1 cellular context compared by ENCODE assay signal in the genomic region with DNA sequence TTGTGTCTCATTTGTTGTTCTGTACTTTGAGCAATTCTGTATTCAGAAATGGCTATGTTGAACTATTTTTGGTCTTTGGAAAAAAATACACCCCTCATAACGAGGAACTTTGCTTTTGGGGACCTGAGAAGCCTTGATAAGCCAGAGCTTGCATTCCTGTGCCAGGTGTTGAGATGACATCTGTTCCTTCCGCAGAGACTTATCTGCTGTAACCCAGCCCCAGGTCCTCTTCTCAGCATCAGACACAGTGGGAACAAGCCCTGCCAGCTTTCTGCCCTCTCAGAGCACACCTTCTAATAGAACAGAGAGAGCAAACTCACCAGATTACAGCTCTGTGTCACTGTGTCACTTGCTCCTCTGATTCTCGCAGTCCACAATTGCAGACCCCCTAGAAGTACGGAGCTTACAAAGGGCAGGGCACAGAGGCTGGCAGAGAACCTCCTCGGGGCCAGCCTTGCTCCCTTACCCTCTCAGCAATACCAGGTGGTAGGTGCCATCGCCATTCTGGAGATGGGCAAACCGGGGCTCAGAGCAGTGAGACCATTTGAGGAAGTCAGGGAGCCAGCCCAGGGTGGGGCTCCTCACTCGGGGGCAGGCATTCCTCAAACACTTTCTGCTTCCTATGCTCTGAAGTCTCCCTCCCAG.
TF ChIP-seq lines count a peak whose summit lies in the region.

No MANE protein-coding gene starts in this region.

TF ChIP-seq in K562, 482 proteins besides CTCF, POLR2A, EP300 and RAD21 (continued from another document):
- TF ChIP-seq, protein P1, sequence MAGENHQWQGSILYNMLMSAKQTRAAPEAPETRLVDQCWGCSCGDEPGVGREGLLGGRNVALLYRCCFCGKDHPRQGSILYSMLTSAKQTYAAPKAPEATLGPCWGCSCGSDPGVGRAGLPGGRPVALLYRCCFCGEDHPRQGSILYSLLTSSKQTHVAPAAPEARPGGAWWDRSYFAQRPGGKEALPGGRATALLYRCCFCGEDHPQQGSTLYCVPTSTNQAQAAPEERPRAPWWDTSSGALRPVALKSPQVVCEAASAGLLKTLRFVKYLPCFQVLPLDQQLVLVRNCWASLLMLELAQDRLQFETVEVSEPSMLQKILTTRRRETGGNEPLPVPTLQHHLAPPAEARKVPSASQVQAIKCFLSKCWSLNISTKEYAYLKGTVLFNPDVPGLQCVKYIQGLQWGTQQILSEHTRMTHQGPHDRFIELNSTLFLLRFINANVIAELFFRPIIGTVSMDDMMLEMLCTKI (IDR thresholded peaks at IDR 0.05; ENCODE audit: partially characterized antibody): no peak
- TF ChIP-seq CBFA2T3 (IDR thresholded peaks at IDR 0.05) (peak; percentile 36; the same call in 1 of the 2 replicates), GABPA (tag; conservative IDR thresholded peaks at IDR 0.05; ENCODE audit: low read depth) (no peak), ZNF143 (CRISPR knock-in tag; IDR thresholded peaks at IDR 0.05) (no peak), ZNF696 (CRISPR knock-in tag; conservative IDR thresholded peaks at IDR 0.05) (no peak)
- TF ChIP-seq, protein P2, sequence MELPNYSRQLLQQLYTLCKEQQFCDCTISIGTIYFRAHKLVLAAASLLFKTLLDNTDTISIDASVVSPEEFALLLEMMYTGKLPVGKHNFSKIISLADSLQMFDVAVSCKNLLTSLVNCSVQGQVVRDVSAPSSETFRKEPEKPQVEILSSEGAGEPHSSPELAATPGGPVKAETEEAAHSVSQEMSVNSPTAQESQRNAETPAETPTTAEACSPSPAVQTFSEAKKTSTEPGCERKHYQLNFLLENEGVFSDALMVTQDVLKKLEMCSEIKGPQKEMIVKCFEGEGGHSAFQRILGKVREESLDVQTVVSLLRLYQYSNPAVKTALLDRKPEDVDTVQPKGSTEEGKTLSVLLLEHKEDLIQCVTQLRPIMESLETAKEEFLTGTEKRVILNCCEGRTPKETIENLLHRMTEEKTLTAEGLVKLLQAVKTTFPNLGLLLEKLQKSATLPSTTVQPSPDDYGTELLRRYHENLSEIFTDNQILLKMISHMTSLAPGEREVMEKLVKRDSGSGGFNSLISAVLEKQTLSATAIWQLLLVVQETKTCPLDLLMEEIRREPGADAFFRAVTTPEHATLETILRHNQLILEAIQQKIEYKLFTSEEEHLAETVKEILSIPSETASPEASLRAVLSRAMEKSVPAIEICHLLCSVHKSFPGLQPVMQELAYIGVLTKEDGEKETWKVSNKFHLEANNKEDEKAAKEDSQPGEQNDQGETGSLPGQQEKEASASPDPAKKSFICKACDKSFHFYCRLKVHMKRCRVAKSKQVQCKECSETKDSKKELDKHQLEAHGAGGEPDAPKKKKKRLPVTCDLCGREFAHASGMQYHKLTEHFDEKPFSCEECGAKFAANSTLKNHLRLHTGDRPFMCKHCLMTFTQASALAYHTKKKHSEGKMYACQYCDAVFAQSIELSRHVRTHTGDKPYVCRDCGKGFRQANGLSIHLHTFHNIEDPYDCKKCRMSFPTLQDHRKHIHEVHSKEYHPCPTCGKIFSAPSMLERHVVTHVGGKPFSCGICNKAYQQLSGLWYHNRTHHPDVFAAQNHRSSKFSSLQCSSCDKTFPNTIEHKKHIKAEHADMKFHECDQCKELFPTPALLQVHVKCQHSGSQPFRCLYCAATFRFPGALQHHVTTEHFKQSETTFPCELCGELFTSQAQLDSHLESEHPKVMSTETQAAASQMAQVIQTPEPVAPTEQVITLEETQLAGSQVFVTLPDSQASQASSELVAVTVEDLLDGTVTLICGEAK (IDR thresholded peaks at IDR 0.05): no peak
- TF ChIP-seq, protein P2 (CRISPR knock-in tag; IDR thresholded peaks at IDR 0.05): no peak
